ENCODE assay signal across 18 cellular contexts in the genomic region with DNA sequence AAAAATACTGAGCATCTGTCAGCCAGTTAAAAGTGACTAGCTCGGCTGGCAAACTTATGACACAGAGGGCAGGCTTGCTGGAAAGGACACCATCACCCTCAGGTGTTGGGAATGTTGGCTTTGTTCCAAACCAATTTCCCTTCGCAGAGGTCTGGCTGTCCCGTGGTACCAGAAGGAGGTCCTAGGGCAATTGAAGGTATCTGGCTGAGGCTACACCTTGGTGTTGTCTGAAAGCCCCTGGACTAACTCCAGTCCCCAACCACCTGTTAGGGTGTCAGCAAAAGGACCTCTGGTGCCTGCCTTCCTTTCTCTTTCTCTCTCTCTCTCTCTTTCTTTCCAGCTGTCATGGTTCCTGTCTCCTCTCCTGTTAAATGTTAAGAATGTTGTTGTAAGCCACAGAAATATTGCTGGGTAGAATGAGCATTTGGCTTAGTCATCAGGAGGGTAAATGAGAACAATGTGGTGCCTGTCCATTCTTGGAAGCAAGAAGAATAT. TPM values are rescaled to one million over a fixed set of nuclear protein-coding genes. Genes with fewer than 3 reads are reported as not detected.
DNase-seq lines count a peak whose midpoint lies in the region; FAIRE-seq and TF ChIP-seq lines count a peak whose summit lies in the region.
"Had no signal": no experiment of that assay in that cellular context is flagged by ENCODE, and none has a peak within 500 bp of the region (broad histone marks: within the 10 kb centered on the region; RNA-seq: fewer than 3 reads in every experiment).

No MANE protein-coding gene starts in this region.

- no peaks in the 10 kb centered on the region for H3K27me3 ChIP-seq in SJCRH30
- no peaks in the 10 kb centered on the region for H3K27me3 ChIP-seq in CD4-positive, alpha-beta memory T cell (ENCODE audit: insufficient read depth, low read length)

- H3K27ac Mint-ChIP-seq in CD4-positive, alpha-beta memory T cell: no peak overlapping the region
- H3K27ac Mint-ChIP-seq in type B pancreatic cell: no peak overlapping the region
- H3K27ac Mint-ChIP-seq: CD4-positive, alpha-beta T cell had no signal

- no peaks in the 10 kb centered on the region for H3K36me3 Mint-ChIP-seq in CD4-positive, alpha-beta memory T cell
- H3K36me3 Mint-ChIP-seq in type B pancreatic cell: no peaks in the 10 kb centered on the region

- peaks cover 15% of the 10 kb centered on the region for H3K4me1 ChIP-seq in SJCRH30
- H3K4me1 ChIP-seq in CD4-positive, alpha-beta memory T cell (ENCODE audit: insufficient read depth, low read length): no peaks in the 10 kb centered on the region

- H3K9me3 Mint-ChIP-seq in CD4-positive, alpha-beta memory T cell: peaks cover 0 to 8% (median 3%) of the 10 kb centered on the region in 8 donors
- peaks cover 4% of the 10 kb centered on the region for H3K9me3 Mint-ChIP-seq in type B pancreatic cell
- H3K9me3 Mint-ChIP-seq: CD4-positive, alpha-beta T cell had no signal

- CTCF ChIA-PET in CD4-positive, alpha-beta memory T cell (lab: Charles Lee; ENCODE audit: partially characterized antibody): no interaction called here

- POLR2A ChIA-PET in CD4-positive, alpha-beta memory T cell (lab: Charles Lee; ENCODE audit: partially characterized antibody): no interaction called here

- no peak overlapping the region for H3K4me3 ChIP-seq in SJCRH30
- H3K4me3 ChIP-seq in CD4-positive, alpha-beta memory T cell (ENCODE audit: low read length in 2 of 2): no peak overlapping the region
- H3K4me3 ChIP-seq: SK-N-MC had no signal

- peak overlapping the region; percentile 43 for H3K27ac ChIP-seq in SJCRH30
- no peak overlapping the region for H3K27ac ChIP-seq in CD4-positive, alpha-beta memory T cell (ENCODE audit: low read depth, low read length)
- H3K27ac ChIP-seq: 22Rv1, SK-N-MC had no signal

- H3K27me3 Mint-ChIP-seq in CD4-positive, alpha-beta memory T cell: peaks cover 3 to 6% of the 10 kb centered on the region in 2 donors
- peaks cover 22% of the 10 kb centered on the region for H3K27me3 Mint-ChIP-seq in type B pancreatic cell

- DNase-seq in NCI-H1105 (lab: John Stamatoyannopoulos, UW): peak; percentile 13
- no peak for DNase-seq in NCI-H1105 treated with DMSO at 0.1 percent for 48 hours (lab: John Stamatoyannopoulos, UW)
- peak; percentile 23 to 59 for DNase-seq in SJCRH30
- peak; percentile 17 for DNase-seq in fibroblast of gingiva (ENCODE audit: low read depth)
- peak; percentile 81 for DNase-seq in urothelium cell line (ENCODE audit: low spot score)
- DNase-seq in CD4-positive, alpha-beta memory T cell: no peak
- no peak for DNase-seq in epidermal melanocyte (ENCODE audit: insufficient read length, low spot score)
- DNase-seq in type B pancreatic cell (ENCODE audit: extremely low spot score, unreplicated experiment): no peak
- DNase-seq: activated CD4-positive, alpha-beta T cell treated with anti-CD3 and anti-CD28 coated beads, Interleukin-2, amount 50 U/mL, for 48 hours; CD4-positive, alpha-beta T cell; GF-D8; left colon; NCI-H1048; NCI-H2227 treated with DMSO at 0.1 percent for 48 hours had no signal

- no peaks in the 10 kb centered on the region for H3K9me3 ChIP-seq in SJCRH30 (replicated peaks)
- H3K9me3 ChIP-seq in CD4-positive, alpha-beta memory T cell (ENCODE audit: control insufficient read depth in 1 of 2, low read length in 2 of 2): no peaks in the 10 kb centered on the region

- H3K36me3 ChIP-seq in SJCRH30: no peaks in the 10 kb centered on the region
- H3K36me3 ChIP-seq in CD4-positive, alpha-beta memory T cell (ENCODE audit: insufficient read depth, low read length): no peaks in the 10 kb centered on the region

- FAIRE-seq in urothelium cell line (lab: Jason Lieb, UNC): peak; percentile 76

- intact Hi-C loops in CD4-positive, alpha-beta memory T cell (cut with micrococcal nuclease): no loop called here

- no peaks in the 10 kb centered on the region for H3K4me1 Mint-ChIP-seq in CD4-positive, alpha-beta memory T cell
- H3K4me1 Mint-ChIP-seq in type B pancreatic cell (ENCODE audit: unreplicated experiment): no peaks in the 10 kb centered on the region

- TF ChIP-seq CTCF in type B pancreatic cell (conservative IDR thresholded peaks at IDR 0.05): no peak

- no peak overlapping the region for H3K4me3 Mint-ChIP-seq in CD4-positive, alpha-beta memory T cell
- H3K4me3 Mint-ChIP-seq in type B pancreatic cell: no peak overlapping the region
- H3K4me3 Mint-ChIP-seq: CD4-positive, alpha-beta T cell had no signal

RNA-seq across cellular contexts. Expression of a gene that starts 12.5 kb away (rescaled TPM):
- total RNA-seq in SJCRH30 (2014; rRNA removed; shearing (Covaris generic)): not detected in 2 replicates
- total RNA-seq in CD4-positive, alpha-beta memory T cell: not detected
- not detected for polyA plus RNA-seq in CD4-positive, alpha-beta memory T cell
- not detected in 2 replicates for total RNA-seq in type B pancreatic cell (ENCODE audit: low replicate concordance)
- total RNA-seq: CD4-positive, alpha-beta T cell; left colon; posterior vena cava had no signal
- polyA plus RNA-seq: adipose tissue had no signal

Comparison
In these comparisons a context has a peak if more than half of its experiments do, and no peak if none do; other contexts are left out.
1. DNase-seq: peak in NCI-H1105 (single experiment), SJCRH30 (2 of 2), fibroblast of gingiva (single experiment) and urothelium cell line (single experiment); none in NCI-H1105 treated with DMSO at 0.1 percent for 48 hours (single experiment), CD4-positive, alpha-beta memory T cell (0 of 5), epidermal melanocyte (single experiment) and type B pancreatic cell (single experiment).